Comparison of ENCODE assay signal across 1 cellular context in genomic region chr17:15321556-15322250, GRCh38.
A peak's percentile ranks its signal among the peaks of the same experiment; 100 is the strongest.
TF ChIP-seq lines count a peak whose summit lies in the region.

No MANE protein-coding gene starts in this region.

TF ChIP-seq in SK-N-SH, 30 proteins besides CTCF, POLR2A, EP300 and RAD21:
- TF ChIP-seq JUND (IDR thresholded peaks at IDR 0.05): 0 out of 2 replicates have a peak, but pooled peaks have one; percentile 18
- TF ChIP-seq, protein P1, sequence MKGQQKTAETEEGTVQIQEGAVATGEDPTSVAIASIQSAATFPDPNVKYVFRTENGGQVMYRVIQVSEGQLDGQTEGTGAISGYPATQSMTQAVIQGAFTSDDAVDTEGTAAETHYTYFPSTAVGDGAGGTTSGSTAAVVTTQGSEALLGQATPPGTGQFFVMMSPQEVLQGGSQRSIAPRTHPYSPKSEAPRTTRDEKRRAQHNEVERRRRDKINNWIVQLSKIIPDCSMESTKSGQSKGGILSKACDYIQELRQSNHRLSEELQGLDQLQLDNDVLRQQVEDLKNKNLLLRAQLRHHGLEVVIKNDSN (IDR thresholded peaks at IDR 0.05; ENCODE audit: borderline replicate concordance, low read depth): no peak
